Comparison of ENCODE assay signal across 34 cellular contexts in the genomic region with DNA sequence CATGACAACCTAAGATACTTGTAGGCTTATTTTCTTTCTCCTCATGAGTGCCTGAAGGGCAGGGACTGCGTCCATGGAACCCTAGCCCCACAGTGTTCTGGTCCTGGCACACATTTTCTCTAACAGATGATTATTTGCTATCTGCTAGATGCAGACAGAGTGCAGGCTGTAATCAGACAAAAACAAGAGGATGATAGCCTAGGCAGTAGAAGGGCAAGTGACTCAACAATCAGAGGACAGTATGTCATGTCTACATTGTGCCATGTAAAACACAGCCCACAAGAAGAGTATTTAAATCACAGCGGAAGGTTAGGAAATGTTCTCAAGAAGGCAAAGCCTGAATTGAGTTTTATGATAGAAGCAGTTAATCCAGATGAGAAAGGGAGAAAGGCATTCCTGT. TPM values are rescaled to one million over a fixed set of nuclear protein-coding genes. Genes with fewer than 3 reads are reported as not detected.
"Had no signal": no experiment of that assay in that cellular context is flagged by ENCODE, and none has a peak within 500 bp of the region (broad histone marks: within the 10 kb centered on the region; RNA-seq: fewer than 3 reads in every experiment).

No MANE protein-coding gene starts in this region.

- H3K4me1 ChIP-seq: colonic mucosa, stomach, thyroid gland, upper lobe of right lung had no signal

- H3K27ac ChIP-seq: cardiac muscle cell, colonic mucosa, dorsolateral prefrontal cortex, gastroesophageal sphincter, neutrophil, stomach, thyroid gland, upper lobe of right lung had no signal

- H3K27me3 ChIP-seq: cardiac muscle cell, colonic mucosa, dorsolateral prefrontal cortex, gastroesophageal sphincter, neutrophil, stomach, thyroid gland, upper lobe of right lung had no signal

- FAIRE-seq: kidney, small intestine had no signal

- H3K36me3 ChIP-seq: cardiac muscle cell, colonic mucosa, neutrophil, thyroid gland had no signal

- DNase-seq: activated CD4-positive, alpha-beta T cell treated with anti-CD3 and anti-CD28 coated beads for 36 hours; activated CD4-positive, CD25-positive, alpha-beta regulatory T cell; activated CD8-positive, alpha-beta memory T cell treated with anti-CD3 and anti-CD28 coated beads, Interleukin-2, amount 10 ng/mL, durations not matched to agents 7 days and 5 days; activated CD8-positive, alpha-beta T cell treated with anti-CD3 and anti-CD28 coated beads, Interleukin-2, amount 10 ng/mL, durations not matched to agents 7 days and 5 days; activated T-cell treated with anti-CD3 and anti-CD28 coated beads, Interleukin-2, amount 50 U/mL, for 48 hours; aorta; cerebellar nuclear complex; colonic mucosa; dorsolateral prefrontal cortex; effector memory CD4-positive, alpha-beta T cell; hippocampal formation; immature natural killer cell; kidney; naive B cell; nephron progenitor cell; stimulated activated CD4-positive, alpha-beta T cell treated with anti-CD3 and anti-CD28 coated beads, Interleukin-1b, Interleukin-23, amount 100 ng/mL, for 48 hours; stimulated activated CD4-positive, alpha-beta T cell treated with anti-CD3 and anti-CD28 coated beads, Interleukin-4, amount 100 ng/mL, for 4 hours; stimulated activated CD8-positive, alpha-beta memory T cell treated with anti-CD3 and anti-CD28 coated beads, Interleukin-4, amount 100 ng/mL, for 48 hours; stimulated activated naive B cell treated with anti-CD40 and anti-IgM and Interleukin-4, amounts not matched to agents 10 μg/mL and 1 μg/mL and 100 μg/mL, for 72 hours; stomach; thyroid gland; upper lobe of right lung had no signal

- ATAC-seq: activated CD4-positive, alpha-beta T cell treated with anti-CD3 and anti-CD28 coated beads for 36 hours; activated CD8-positive, alpha-beta memory T cell treated with anti-CD3 and anti-CD28 coated beads, Interleukin-2, amount 10 ng/mL, durations not matched to agents 7 days and 5 days; activated CD8-positive, alpha-beta T cell treated with anti-CD3 and anti-CD28 coated beads, Interleukin-2, amount 10 ng/mL, durations not matched to agents 7 days and 5 days; gastroesophageal sphincter; sciatic nerve; stimulated activated naive B cell treated with anti-CD40 and anti-IgM and Interleukin-4, amounts not matched to agents 10 μg/mL and 1 μg/mL and 100 μg/mL, for 72 hours had no signal

- H3K4me3 ChIP-seq: cardiac muscle cell, colonic mucosa, dorsolateral prefrontal cortex, gastroesophageal sphincter, stomach, thyroid gland, upper lobe of right lung had no signal

- H3K9me3 ChIP-seq: colonic mucosa, gastroesophageal sphincter, neutrophil, stomach, thyroid gland, upper lobe of right lung had no signal

RNA-seq across cellular contexts. Expression of a gene that starts 37.4 kb away (rescaled TPM):
- total RNA-seq: activated CD4-positive, alpha-beta T cell treated with anti-CD3 and anti-CD28 coated beads for 36 hours; activated CD8-positive, alpha-beta memory T cell treated with anti-CD3 and anti-CD28 coated beads, Interleukin-2, amount 10 ng/mL, durations not matched to agents 7 days and 5 days; activated CD8-positive, alpha-beta T cell treated with anti-CD3 and anti-CD28 coated beads, Interleukin-2, amount 10 ng/mL, durations not matched to agents 7 days and 5 days; activated T-helper 2 cell treated with anti-CD3 and anti-CD28 coated beads, Interferon-gamma antibody, Interleukin-2, Interleukin-4, amounts not matched to agents 10 μg/mL and 5 μg/mL and 100 μg/mL, durations not matched to agents 14 hours and 24 hours and 36 hours; kidney; lower leg skin; mesothelial cell of epicardium; osteocyte; posterior vena cava; renal cortical epithelial cell; stomach; T-helper 1 cell treated with Interleukin-12 subunit alpha and Interleukin-12 subunit beta and Interleukin-4 antibody, amounts not matched to agents 30 ng/mL and 1 ng/mL, for 36 hours; thyroid gland; upper lobe of right lung had no signal
- polyA plus RNA-seq: aorta, immature natural killer cell, stomach had no signal
